Comparison of ENCODE assay signal across 13 cellular contexts in the genomic region with DNA sequence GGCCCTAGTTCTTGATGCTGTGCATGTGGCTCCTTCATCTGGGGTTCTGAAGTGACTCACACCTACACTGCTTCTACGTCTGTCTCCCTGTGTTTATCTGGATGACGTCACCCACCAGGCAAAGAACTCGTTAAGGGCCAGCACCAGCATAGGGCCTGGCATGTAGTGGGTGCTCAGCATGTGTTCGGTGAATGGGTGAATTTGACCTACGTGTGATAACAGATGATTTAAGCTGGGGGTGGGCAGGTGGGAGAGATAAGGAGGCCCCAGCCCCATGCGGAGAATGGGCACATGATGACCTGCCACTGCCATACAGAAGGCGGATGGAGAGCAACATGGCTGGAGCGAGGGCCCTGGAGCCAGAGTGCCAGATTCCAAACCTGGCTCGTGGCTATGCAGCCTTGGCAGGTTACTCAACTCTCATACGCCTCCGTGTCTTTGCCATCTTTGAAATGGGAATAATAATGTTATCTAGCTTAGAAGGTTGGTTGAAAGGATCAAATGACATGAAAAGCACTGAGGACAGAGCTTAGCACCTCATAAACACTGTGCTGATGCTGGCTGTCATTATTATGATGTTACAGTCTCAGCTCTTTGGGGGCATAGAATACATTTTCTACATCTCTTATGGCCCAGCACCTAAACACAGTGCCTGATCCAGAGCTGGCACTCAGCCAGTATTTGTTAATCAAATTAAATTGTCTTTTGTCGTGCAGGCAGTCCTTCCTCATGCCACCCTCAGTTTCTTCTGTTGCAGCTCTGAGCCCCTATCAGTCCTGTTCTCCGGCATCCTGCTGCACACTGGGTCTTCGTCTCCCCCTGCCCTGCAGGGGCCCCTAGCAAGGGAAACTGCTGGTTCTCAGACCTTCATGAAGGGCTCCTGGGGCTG. TPM values are rescaled to one million over a fixed set of nuclear protein-coding genes. Genes with fewer than 3 reads are reported as not detected.
DNase-seq lines count a peak whose midpoint lies in the region; ATAC-seq and TF ChIP-seq lines count a peak whose summit lies in the region.
"Had no signal": no experiment of that assay in that cellular context is flagged by ENCODE, and none has a peak within 500 bp of the region (broad histone marks: within the 10 kb centered on the region; RNA-seq: fewer than 3 reads in every experiment).

No MANE protein-coding gene starts in this region.

- H3K9me2 ChIP-seq in Karpas-422 (replicated peaks; ENCODE audit: insufficient read depth, low read length): no peaks in the 10 kb centered on the region

- H3K27me3 ChIP-seq in Karpas-422 (ENCODE audit: low read length): no peaks in the 10 kb centered on the region
- H3K27me3 ChIP-seq: dorsolateral prefrontal cortex had no signal

- H2AFZ ChIP-seq in Karpas-422 (ENCODE audit: low read length): no peak overlapping the region

- H3K79me2 ChIP-seq in Karpas-422 (ENCODE audit: low read length): no peaks in the 10 kb centered on the region

- H3K27ac ChIP-seq in Karpas-422 (ENCODE audit: low read length): no peak overlapping the region
- H3K27ac ChIP-seq: dorsolateral prefrontal cortex, VCaP had no signal

- H4K20me1 ChIP-seq in Karpas-422 (ENCODE audit: insufficient read depth, low read depth, low read length): no peaks in the 10 kb centered on the region

- no peaks in the 10 kb centered on the region for H3K36me3 ChIP-seq in Karpas-422 (ENCODE audit: insufficient read depth, low read length)
- H3K36me3 ChIP-seq: HAP-1 had no signal

- DNase-seq in COLO668 (lab: John Stamatoyannopoulos, UW; ENCODE audit: unreplicated experiment) (peak; percentile 61), Karpas-422 (peak; percentile 60), SHP77 treated with DMSO at 0.1 percent for 48 hours (lab: John Stamatoyannopoulos, UW) (peak; percentile 41), foreskin fibroblast (peak; percentile 45 to 73), GM03348 (ENCODE audit: low spot score) (no peak), cerebellar nuclear complex (lab: John Stamatoyannopoulos, UW) (no peak)
- DNase-seq: activated effector memory CD4-positive, alpha-beta T cell treated with anti-CD3 and anti-CD28 coated beads, Interleukin-2, amount 50 U/mL, for 16 hours; dorsolateral prefrontal cortex; trophoblast cell had no signal

- no peak overlapping the region for H3K9ac ChIP-seq in Karpas-422 (ENCODE audit: low read length)

- no peak for TF ChIP-seq POLR2A in GM18505 (IDR thresholded peaks at IDR 0.05; ENCODE audit: borderline replicate concordance, extremely low read depth, insufficient read depth, insufficient read length)

- no peaks in the 10 kb centered on the region for H3K9me3 ChIP-seq in Karpas-422 (ENCODE audit: low read length)
- H3K9me3 ChIP-seq: HAP-1 had no signal

- TF ChIP-seq CTCF in foreskin fibroblast (IDR thresholded peaks at IDR 0.05; ENCODE audit: low read depth, low read length): no peak

- ATAC-seq in HG03469 (IDR thresholded peaks at IDR 0.05; ENCODE audit: unreplicated experiment) (no peak), GM18505 (IDR thresholded peaks at IDR 0.05; ENCODE audit: unreplicated experiment) (no peak)

- no peak overlapping the region for H3K4me2 ChIP-seq in Karpas-422 (ENCODE audit: low read depth, low read length, poor library complexity, severe bottlenecking)

- H3K4me3 ChIP-seq in Karpas-422 (ENCODE audit: low read length) (no peak overlapping the region), foreskin fibroblast (ENCODE audit: low read depth in 1 of 2, low read length in 2 of 2) (no peak overlapping the region)
- H3K4me3 ChIP-seq: dorsolateral prefrontal cortex, HAP-1 had no signal

- H3K4me1 ChIP-seq in Karpas-422 (ENCODE audit: low read length): peaks cover 16% of the 10 kb centered on the region
- H3K4me1 ChIP-seq: HAP-1 had no signal

RNA-seq across cellular contexts. Expression of a gene that starts 39.6 kb away (rescaled TPM):
- 146 and 217 TPM in 2 replicates for total RNA-seq in Karpas-422 (2014; rRNA removed; shearing (Covaris generic); ENCODE audit: low replicate concordance)

Comparison
In these comparisons a context has a peak if more than half of its experiments do, and no peak if none do; other contexts are left out.
1. DNase-seq: peak in COLO668 (single experiment), Karpas-422 (single experiment), SHP77 treated with DMSO at 0.1 percent for 48 hours (single experiment) and foreskin fibroblast (2 of 2); none in GM03348 (single experiment) and cerebellar nuclear complex (0 of 2).